In genomic region chr6:37566209-37566859, GRCh38 we compare ENCODE assay signal across 7 cellular contexts.
DNase-seq lines count a peak whose midpoint lies in the region; ATAC-seq, FAIRE-seq and TF ChIP-seq lines count a peak whose summit lies in the region.

No MANE protein-coding gene starts in this region.

- H4K20me1 ChIP-seq in OCI-LY7 (ENCODE audit: insufficient read depth, low read length), result no peaks in the 10 kb centered on the region

- H3K27ac ChIP-seq in OCI-LY7 (ENCODE audit: low read depth, low read length, poor library complexity, severe bottlenecking) (no peak overlapping the region), suprapubic skin (no peak overlapping the region)

- no peak for TF ChIP-seq EP300 in suprapubic skin (IDR thresholded peaks at IDR 0.05)

- peak; percentile 80 for FAIRE-seq in GM12891 (lab: Jason Lieb, UNC)

- H3K36me3 ChIP-seq in OCI-LY7 (ENCODE audit: insufficient read depth, low read length) (no peaks in the 10 kb centered on the region), suprapubic skin (no peaks in the 10 kb centered on the region)

- POLR2A ChIA-PET in OCI-LY7 (lab: Charles Lee), result interaction anchor here (0.8 kb wide), 1 partner anchor 122 kb away, joined by 3 read pairs; no protein-coding TSS in a partner anchor

- ATAC-seq in HG03139 (IDR thresholded peaks at IDR 0.05; ENCODE audit: unreplicated experiment), result peak; percentile 44

- 14% methylated on average over 21 of the region's 22 CpGs for WGBS in suprapubic skin

- TF ChIP-seq POLR2A in GM12891 (IDR thresholded peaks at IDR 0.05; ENCODE audit: low read depth, low read length) (no peak; the same call in 1 of the 2 replicates), suprapubic skin (IDR thresholded peaks at IDR 0.05) (no peak)

- H2AFZ ChIP-seq in OCI-LY7 (ENCODE audit: low read length), result no peak overlapping the region

- H3K79me2 ChIP-seq in OCI-LY7 (ENCODE audit: insufficient read depth, low read depth, low read length), result no peaks in the 10 kb centered on the region

- H3K9me3 ChIP-seq in OCI-LY7 (ENCODE audit: low read length), result no peaks in the 10 kb centered on the region
- H3K9me3 ChIP-seq in suprapubic skin, result no peaks in the 10 kb centered on the region

- TF ChIP-seq CTCF in OCI-LY7 (conservative IDR thresholded peaks at IDR 0.05; ENCODE audit: low read length), result peak; percentile 90
- TF ChIP-seq CTCF in fibroblast of the aortic adventitia (IDR thresholded peaks at IDR 0.05; ENCODE audit: insufficient read depth, low read length), result peak; percentile 70
- peak; percentile 42 to 84 for TF ChIP-seq CTCF in suprapubic skin (IDR thresholded peaks at IDR 0.05)

- intact Hi-C loops in OCI-LY7 (cut with micrococcal nuclease; ENCODE audit: unreplicated experiment), result loop anchor here (1.0 to 5.0 kb wide), 6 partner anchors 69 to 239 kb away; partner anchors contain the start of genes CCDC167 and CMTR1

- H3K27me3 ChIP-seq in suprapubic skin, result peaks cover 53% of the 10 kb centered on the region

- no TSS peak for BruUV-seq in OCI-LY7 (replicated peaks; lab: Mats Ljungman, UMichigan)

- H3K4me1 ChIP-seq in OCI-LY7 (ENCODE audit: insufficient read depth, low read length, poor library complexity, severe bottlenecking) (peaks cover 41% of the 10 kb centered on the region), suprapubic skin (peaks cover 8% of the 10 kb centered on the region)

- H3K4me3 ChIP-seq in OCI-LY7 (ENCODE audit: low read depth, low read length, poor library complexity, severe bottlenecking) (no peak overlapping the region), fibroblast of the aortic adventitia (ENCODE audit: low read depth, low read length) (peak overlapping the region; percentile 51), suprapubic skin (peak overlapping the region; percentile 26)

- no peaks in the 10 kb centered on the region for H3K9me2 ChIP-seq in OCI-LY7 (ENCODE audit: insufficient read depth, low read length)

- CTCF ChIA-PET in OCI-LY7 (lab: Charles Lee; ENCODE audit: unreplicated experiment), result interaction anchor here (0.6 to 1.3 kb wide), 4 partner anchors 28 to 94 kb away, joined by 3 to 4 read pairs (median 3); no protein-coding TSS in a partner anchor

- no peak overlapping the region; the same call in 1 of the 2 replicates for H3K4me2 ChIP-seq in OCI-LY7 (ENCODE audit: low read length)

- DNase-seq in GM12891 (ENCODE audit: insufficient read length, low spot score) (peak; percentile 85), OCI-LY7 (ENCODE audit: low spot score) (peak; percentile 51), activated T-helper 1 cell treated with Interleukin-2 at 50 U/mL for 16 hours (ENCODE audit: low read depth) (peak; percentile 63), fibroblast of the aortic adventitia (ENCODE audit: low read depth) (peak; percentile 30), occipital lobe (lab: John Stamatoyannopoulos, UW) (peak; percentile 28), suprapubic skin (ENCODE audit: low spot score in 2 of 2) (no peak)

TF ChIP-seq in GM12891, 5 proteins besides CTCF, POLR2A, EP300 and RAD21:
- TF ChIP-seq PAX5 (IDR thresholded peaks at IDR 0.05; ENCODE audit: insufficient read depth, low read length, severe bottlenecking) (peak; percentile 14), TAF1 (IDR thresholded peaks at IDR 0.05; ENCODE audit: low read depth, low read length) (no peak), POU2F2 (IDR thresholded peaks at IDR 0.05; ENCODE audit: low read depth, low read length) (no peak)

Comparison
In these comparisons a context has a peak if more than half of its experiments do, and no peak if none do; other contexts are left out.
1. DNase-seq: peak in GM12891 (single experiment), OCI-LY7 (single experiment), activated T-helper 1 cell treated with Interleukin-2 at 50 U/mL for 16 hours (single experiment), fibroblast of the aortic adventitia (single experiment) and occipital lobe (single experiment); none in suprapubic skin (0 of 2).
2. Peak in every context shown above with its lines, with median percentiles within 50 percentile points of each other: CTCF ChIP-seq.